11 cellular contexts compared by ENCODE assay signal in the genomic region with DNA sequence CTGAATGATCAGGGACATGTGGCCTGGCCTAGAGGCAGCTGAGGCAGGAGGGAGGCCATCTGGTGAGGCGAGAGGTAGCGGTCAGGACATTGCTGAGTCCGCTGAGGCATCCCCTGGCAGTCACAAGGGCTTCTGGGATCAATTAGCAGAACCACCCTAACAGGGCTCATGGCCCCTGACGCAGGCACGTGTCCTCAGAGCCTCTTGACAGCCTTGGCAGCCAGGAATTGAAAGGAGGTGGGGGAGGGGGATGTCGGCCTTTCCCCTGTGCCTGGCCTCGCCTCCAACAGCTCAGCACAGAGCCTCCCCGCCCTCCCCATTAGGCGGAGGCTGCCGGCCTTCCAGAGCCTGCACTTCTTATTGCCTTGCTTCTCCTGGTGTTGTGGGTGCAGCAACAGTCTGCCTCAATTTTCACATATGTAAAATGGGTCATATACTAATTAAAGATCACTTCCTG. TPM values are rescaled to one million over a fixed set of nuclear protein-coding genes. Genes with fewer than 3 reads are reported as not detected.
DNase-seq lines count a peak whose midpoint lies in the region; ATAC-seq and TF ChIP-seq lines count a peak whose summit lies in the region.
"Had no signal": no experiment of that assay in that cellular context is flagged by ENCODE, and none has a peak within 500 bp of the region (broad histone marks: within the 10 kb centered on the region; RNA-seq: fewer than 3 reads in every experiment).

No MANE protein-coding gene starts in this region.

- H3K27ac ChIP-seq in GM23248 = no peak overlapping the region
- H3K27ac ChIP-seq: HL-60 had no signal

- H3K4me3 ChIP-seq in GM23248 (no peak overlapping the region), foreskin fibroblast (ENCODE audit: low read depth in 1 of 2, low read length in 2 of 2) (no peak overlapping the region)
- H3K4me3 ChIP-seq: GM12878 had no signal

- no peak overlapping the region for H3K4me2 ChIP-seq in GM23248 (ENCODE audit: unreplicated experiment)

- 0 out of 2 replicates have a peak, but pooled peaks cover 4% of the 10 kb centered on the region for H3K27me3 ChIP-seq in GM23248 (replicated peaks; ENCODE audit: insufficient read depth)

- H3K36me3 ChIP-seq in GM23248 (ENCODE audit: low read depth) = no peaks in the 10 kb centered on the region

- no peak for TF ChIP-seq CTCF in foreskin fibroblast (IDR thresholded peaks at IDR 0.05; ENCODE audit: low read depth, low read length)

- H3K9ac ChIP-seq in GM23248 = no peak overlapping the region

- peaks cover 3% of the 10 kb centered on the region for H3K4me1 Mint-ChIP-seq in activated CD4-positive, alpha-beta T cell treated with anti-CD3 and anti-CD28 coated beads, Interleukin-2, amount 10 ng/mL, durations not matched to agents 7 days and 5 days

- 11 to 15% methylated on average over 8 to 10 of the region's 10 CpGs for WGBS in GM23248 (ENCODE audit: low coverage in 1 of 2, low lambda C conversion rate in 2 of 2, missing lambda C conversion rate in 2 of 2), 2 experiments

- H3K4me1 ChIP-seq in GM23248 (ENCODE audit: insufficient read depth) = peaks cover 7% of the 10 kb centered on the region; the same call in 1 of the 2 replicates

- no peaks in the 10 kb centered on the region for H3K27me3 Mint-ChIP-seq in activated CD4-positive, alpha-beta T cell treated with anti-CD3 and anti-CD28 coated beads, Interleukin-2, amount 10 ng/mL, durations not matched to agents 7 days and 5 days

- DNase-seq in GM23248 (peak; percentile 75), NOMO-1 treated with dmso at 0.1 percent for 144 hours (lab: John Stamatoyannopoulos, UW; ENCODE audit: unreplicated experiment) (peak; percentile 5), foreskin fibroblast (peak; percentile 94 to 99), sciatic nerve (ENCODE audit: low spot score) (peak; percentile 86), globus pallidus (ENCODE audit: low spot score) (no peak), D341Med (ENCODE audit: low spot score) (no peak), MV-4-11 (lab: John Stamatoyannopoulos, UW) (no peak)
- DNase-seq in activated CD4-positive, alpha-beta T cell treated with anti-CD3 and anti-CD28 coated beads, Interleukin-2, amount 10 ng/mL, durations not matched to agents 7 days and 5 days = no peak
- DNase-seq: stimulated activated naive CD4-positive, alpha-beta T cell had no signal

- H3F3A ChIP-seq in GM23248 (ENCODE audit: insufficient read depth) = 0 out of 2 replicates have a peak, but pooled peaks cover 4% of the 10 kb centered on the region

- intact Hi-C loops in sciatic nerve (cut with DNase I) = no loop called here

- H2AFZ ChIP-seq in GM23248 = 0 out of 2 replicates have a peak overlapping the region, but pooled peaks have one; percentile 41

- no peaks in the 10 kb centered on the region for H3K9me3 ChIP-seq in GM23248 (ENCODE audit: low read depth)

- CTCF ChIA-PET in activated CD4-positive, alpha-beta T cell treated with anti-CD3 and anti-CD28 coated beads, Interleukin-2, amount 10 ng/mL, durations not matched to agents 7 days and 5 days (lab: Charles Lee) = interaction anchor here (0.7 to 1.6 kb wide), 4 partner anchors 14 to 177 kb away, joined by 3 to 5 read pairs (median 3); no protein-coding TSS in a partner anchor

- in situ Hi-C loops in GM23248 (cut with MboI) = no loop called here

- H3K36me3 Mint-ChIP-seq in activated CD4-positive, alpha-beta T cell treated with anti-CD3 and anti-CD28 coated beads, Interleukin-2, amount 10 ng/mL, durations not matched to agents 7 days and 5 days (ENCODE audit: low read depth) = no peaks in the 10 kb centered on the region

- POLR2A ChIA-PET in activated CD4-positive, alpha-beta T cell treated with anti-CD3 and anti-CD28 coated beads, Interleukin-2, amount 10 ng/mL, durations not matched to agents 7 days and 5 days (lab: Charles Lee) = no interaction called here

- no peak overlapping the region for H3K4me3 Mint-ChIP-seq in activated CD4-positive, alpha-beta T cell treated with anti-CD3 and anti-CD28 coated beads, Interleukin-2, amount 10 ng/mL, durations not matched to agents 7 days and 5 days

- no peaks in the 10 kb centered on the region for H3K9me3 Mint-ChIP-seq in activated CD4-positive, alpha-beta T cell treated with anti-CD3 and anti-CD28 coated beads, Interleukin-2, amount 10 ng/mL, durations not matched to agents 7 days and 5 days

- H4K20me1 ChIP-seq in GM23248 (ENCODE audit: insufficient read depth) = no peaks in the 10 kb centered on the region

- H3K9me2 ChIP-seq in GM23248 (ENCODE audit: insufficient read depth) = no peaks in the 10 kb centered on the region

- no peaks in the 10 kb centered on the region for H3K79me2 ChIP-seq in GM23248 (ENCODE audit: insufficient read depth)

- H3K27ac Mint-ChIP-seq in activated CD4-positive, alpha-beta T cell treated with anti-CD3 and anti-CD28 coated beads, Interleukin-2, amount 10 ng/mL, durations not matched to agents 7 days and 5 days = no peak overlapping the region

- peak; percentile 94 for ATAC-seq in sciatic nerve
- ATAC-seq: GM12878 had no signal

RNA-seq across cellular contexts. Expression of a gene that starts 55.5 kb away (rescaled TPM):
- not detected in 2 replicates for total RNA-seq in GM23248 (2014; rRNA removed; shearing (Covaris generic))
- polyA plus RNA-seq in GM23248 (2016; fragmentation: Nextera tagmentation; extraction: Ambion mirVana) = not detected in 2 replicates
- total RNA-seq in sciatic nerve = 6.6 TPM
- total RNA-seq in activated CD4-positive, alpha-beta T cell treated with anti-CD3 and anti-CD28 coated beads, Interleukin-2, amount 10 ng/mL, durations not matched to agents 7 days and 5 days = under 1 TPM; 0.02 to 0.04 TPM

Comparison
In these comparisons a context has a peak if more than half of its experiments do, and no peak if none do; other contexts are left out.
1. DNase-seq: peak in GM23248 (single experiment), NOMO-1 treated with dmso at 0.1 percent for 144 hours (single experiment), foreskin fibroblast (2 of 2) and sciatic nerve (single experiment); none in globus pallidus (single experiment), activated CD4-positive, alpha-beta T cell treated with anti-CD3 and anti-CD28 coated beads, Interleukin-2, amount 10 ng/mL, durations not matched to agents 7 days and 5 days (single experiment), D341Med (single experiment) and MV-4-11 (single experiment).